In the genomic region with DNA sequence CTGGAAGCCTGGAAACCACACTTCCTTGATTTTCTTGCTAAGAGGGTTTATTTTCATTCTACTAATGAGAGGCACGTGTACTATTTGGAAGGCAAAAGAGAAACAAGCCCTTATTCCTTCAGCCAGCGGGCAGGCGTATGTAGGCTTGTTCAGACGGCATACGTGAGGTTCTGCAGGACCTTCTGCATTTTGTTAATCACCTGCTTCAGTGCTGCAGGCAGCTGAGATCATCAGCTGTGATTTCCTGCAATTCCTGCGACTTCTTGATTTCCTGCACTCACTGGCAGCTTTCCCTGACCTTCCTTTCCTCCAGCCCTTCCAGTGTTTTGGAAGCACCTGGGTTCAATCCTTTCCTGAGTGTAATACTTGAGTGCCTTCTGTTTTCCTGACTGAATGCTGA, we compare ENCODE assay signal across 18 cellular contexts.
"Had no signal": no experiment of that assay in that cellular context is flagged by ENCODE, and none has a peak within 500 bp of the region (broad histone marks: within the 10 kb centered on the region; RNA-seq: fewer than 3 reads in every experiment).

No MANE protein-coding gene starts in this region.

- H3K27me3 ChIP-seq: uterus had no signal

- H3K9me3 ChIP-seq: mucosa of descending colon, prostate gland, thoracic aorta, uterus had no signal

- H3K36me3 ChIP-seq: prostate gland, uterus had no signal

- H3K4me3 ChIP-seq: lung, mucosa of descending colon, prostate gland, thoracic aorta, uterus had no signal

- H3K4me1 ChIP-seq: prostate gland, uterus had no signal

- H3K27ac ChIP-seq: prostate gland, thoracic aorta, uterus had no signal

- ATAC-seq: activated CD4-positive, CD25-positive, alpha-beta regulatory T cell treated with anti-CD3 and anti-CD28 coated beads, Interleukin-2, amount 50 U/mL, for 24 hours; activated CD8-positive, alpha-beta memory T cell treated with anti-CD3 and anti-CD28 coated beads, Interleukin-2, amount 10 ng/mL, durations not matched to agents 7 days and 5 days; mucosa of descending colon; natural killer cell; stimulated activated naive CD8-positive, alpha-beta T cell treated with anti-CD3 and anti-CD28 coated beads, Interleukin-15, amount 100 ng/mL, for 72 hours had no signal

- DNase-seq: activated CD4-positive, alpha-beta T cell treated with anti-CD3 and anti-CD28 coated beads, Interleukin-2, amount 50 U/mL, for 4 hours; activated CD8-positive, alpha-beta memory T cell treated with anti-CD3 and anti-CD28 coated beads, Interleukin-2, amount 10 ng/mL, durations not matched to agents 7 days and 5 days; activated effector memory CD4-positive, alpha-beta T cell treated with Interleukin-2 at 50 U/mL for 16 hours; activated T-cell treated with anti-CD3 and anti-CD28 coated beads, Interleukin-2, amount 50 U/mL, for 24 hours; cortex of kidney; effector memory CD4-positive, alpha-beta T cell; erythroblast; mucosa of descending colon; natural killer cell; nucleus accumbens; stimulated activated CD4-positive, alpha-beta T cell treated with anti-CD3 and anti-CD28 coated beads, Interleukin-15, amount 100 ng/mL, for 24 hours; stimulated activated CD4-positive, alpha-beta T cell treated with anti-CD3 and anti-CD28 coated beads, Interleukin-4, amount 100 ng/mL, for 24 hours; stimulated activated naive CD8-positive, alpha-beta T cell treated with anti-CD3 and anti-CD28 coated beads, Interleukin-15, amount 100 ng/mL, for 72 hours; uterus had no signal
